Comparison of ENCODE assay signal across 21 cellular contexts in genomic region chr13:30192320-30193093, GRCh38.
DNase-seq lines count a peak whose midpoint lies in the region; TF ChIP-seq lines count a peak whose summit lies in the region.
"Had no signal": no experiment of that assay in that cellular context is flagged by ENCODE, and none has a peak within 500 bp of the region (broad histone marks: within the 10 kb centered on the region; RNA-seq: fewer than 3 reads in every experiment).

No MANE protein-coding gene starts in this region.

- 49 to 53% methylated on average over 10 of the region's 10 CpGs for WGBS in thyroid gland, 2 donors

- no peaks in the 10 kb centered on the region for H3K27me3 Mint-ChIP-seq in activated CD4-positive, alpha-beta T cell treated with anti-CD3 and anti-CD28 coated beads, Interleukin-2, amount 10 ng/mL, durations not matched to agents 7 days and 5 days
- H3K27me3 Mint-ChIP-seq: naive thymus-derived CD4-positive, alpha-beta T cell; stimulated activated naive CD8-positive, alpha-beta T cell treated with anti-CD3 and anti-CD28 coated beads, Interleukin-15, amount 100 ng/mL, for 72 hours had no signal

- H3K36me3 ChIP-seq in thyroid gland = no peaks in the 10 kb centered on the region
- H3K36me3 ChIP-seq: pancreas had no signal

- H3K9me3 ChIP-seq in thyroid gland = no peaks in the 10 kb centered on the region
- H3K9me3 ChIP-seq: A549, pancreas had no signal

- POLR2A ChIA-PET in activated CD4-positive, alpha-beta T cell treated with anti-CD3 and anti-CD28 coated beads, Interleukin-2, amount 10 ng/mL, durations not matched to agents 7 days and 5 days (lab: Charles Lee) = no interaction called here

- H3K27me3 ChIP-seq in thyroid gland = no peaks in the 10 kb centered on the region
- H3K27me3 ChIP-seq: pancreas had no signal

- H3K4me3 Mint-ChIP-seq in activated CD4-positive, alpha-beta T cell treated with anti-CD3 and anti-CD28 coated beads, Interleukin-2, amount 10 ng/mL, durations not matched to agents 7 days and 5 days = no peak overlapping the region
- H3K4me3 Mint-ChIP-seq: naive thymus-derived CD4-positive, alpha-beta T cell; stimulated activated naive CD8-positive, alpha-beta T cell treated with anti-CD3 and anti-CD28 coated beads, Interleukin-15, amount 100 ng/mL, for 72 hours had no signal

- H3K9me3 Mint-ChIP-seq in activated CD4-positive, alpha-beta T cell treated with anti-CD3 and anti-CD28 coated beads, Interleukin-2, amount 10 ng/mL, durations not matched to agents 7 days and 5 days = no peaks in the 10 kb centered on the region
- H3K9me3 Mint-ChIP-seq: activated naive CD4-positive, alpha-beta T cell treated with anti-CD3 and anti-CD28 coated beads, Interleukin-2, amount 50 U/mL, for 72 hours; naive thymus-derived CD4-positive, alpha-beta T cell; stimulated activated naive CD8-positive, alpha-beta T cell treated with anti-CD3 and anti-CD28 coated beads, Interleukin-15, amount 100 ng/mL, for 72 hours had no signal

- DNase-seq in NCI-H748 (lab: John Stamatoyannopoulos, UW; ENCODE audit: unreplicated experiment) = peak; percentile 44
- no peak for DNase-seq in NCI-H748 treated with DMSO at 0.1 percent for 48 hours (lab: John Stamatoyannopoulos, UW)
- peak; percentile 45 for DNase-seq in NCI-H146 (lab: John Stamatoyannopoulos, UW)
- DNase-seq in brain pericyte (ENCODE audit: low read depth, low spot score) = peak; percentile 11
- DNase-seq in thyroid gland = peak; percentile 47 to 64
- no peak for DNase-seq in activated CD4-positive, alpha-beta T cell treated with anti-CD3 and anti-CD28 coated beads for 48 hours
- no peak for DNase-seq in activated CD4-positive, alpha-beta T cell treated with anti-CD3 and anti-CD28 coated beads, Interleukin-2, amount 10 ng/mL, durations not matched to agents 7 days and 5 days
- no peak for DNase-seq in NCI-H1048 (lab: John Stamatoyannopoulos, UW)
- DNase-seq: activated CD4-positive, CD25-positive, alpha-beta regulatory T cell; foreskin melanocyte; hypothalamus; kidney; naive thymus-derived CD4-positive, alpha-beta T cell; NCI-H524 treated with DMSO at 0.1 percent for 48 hours; pancreas; PC-3; stimulated activated naive CD8-positive, alpha-beta T cell treated with anti-CD3 and anti-CD28 coated beads, Interleukin-15, amount 100 ng/mL, for 72 hours had no signal

- CTCF ChIA-PET in activated CD4-positive, alpha-beta T cell treated with anti-CD3 and anti-CD28 coated beads, Interleukin-2, amount 10 ng/mL, durations not matched to agents 7 days and 5 days (lab: Charles Lee) = interaction anchor here (0.6 kb wide), 1 partner anchor 358 kb away, joined by 5 read pairs; no protein-coding TSS in a partner anchor

- H3K4me1 ChIP-seq in thyroid gland = peaks cover 3 to 4% of the 10 kb centered on the region in 2 donors
- H3K4me1 ChIP-seq: A549, pancreas had no signal

- intact Hi-C loops in thyroid gland (cut with DNase I) = no loop called here

- no peaks in the 10 kb centered on the region for H3K36me3 Mint-ChIP-seq in activated CD4-positive, alpha-beta T cell treated with anti-CD3 and anti-CD28 coated beads, Interleukin-2, amount 10 ng/mL, durations not matched to agents 7 days and 5 days (ENCODE audit: low read depth)
- H3K36me3 Mint-ChIP-seq: activated naive CD4-positive, alpha-beta T cell treated with anti-CD3 and anti-CD28 coated beads, Interleukin-2, amount 50 U/mL, for 72 hours had no signal

- no peak for TF ChIP-seq CTCF in thyroid gland (IDR thresholded peaks at IDR 0.05)

- no peak for TF ChIP-seq POLR2A in thyroid gland (IDR thresholded peaks at IDR 0.05)

- H3K27ac ChIP-seq in thyroid gland = no peak overlapping the region
- H3K27ac ChIP-seq: A549, C4-2B, coronary artery, pancreas had no signal

- H3K27ac Mint-ChIP-seq in activated CD4-positive, alpha-beta T cell treated with anti-CD3 and anti-CD28 coated beads, Interleukin-2, amount 10 ng/mL, durations not matched to agents 7 days and 5 days = no peak overlapping the region
- H3K27ac Mint-ChIP-seq: stimulated activated naive CD8-positive, alpha-beta T cell treated with anti-CD3 and anti-CD28 coated beads, Interleukin-15, amount 100 ng/mL, for 72 hours had no signal

- H3K4me1 Mint-ChIP-seq in activated CD4-positive, alpha-beta T cell treated with anti-CD3 and anti-CD28 coated beads, Interleukin-2, amount 10 ng/mL, durations not matched to agents 7 days and 5 days = no peaks in the 10 kb centered on the region
- H3K4me1 Mint-ChIP-seq: naive thymus-derived CD4-positive, alpha-beta T cell; stimulated activated naive CD8-positive, alpha-beta T cell treated with anti-CD3 and anti-CD28 coated beads, Interleukin-15, amount 100 ng/mL, for 72 hours had no signal

- no peak overlapping the region for H3K4me3 ChIP-seq in thyroid gland (replicated peaks in 1 of 3)
- H3K4me3 ChIP-seq: A549, coronary artery, pancreas had no signal

Comparison
In these comparisons a context has a peak if more than half of its experiments do, and no peak if none do; other contexts are left out.
1. DNase-seq: peak in NCI-H748 (single experiment), NCI-H146 (single experiment), brain pericyte (single experiment) and thyroid gland (2 of 2); none in NCI-H748 treated with DMSO at 0.1 percent for 48 hours (single experiment), activated CD4-positive, alpha-beta T cell treated with anti-CD3 and anti-CD28 coated beads for 48 hours (single experiment), activated CD4-positive, alpha-beta T cell treated with anti-CD3 and anti-CD28 coated beads, Interleukin-2, amount 10 ng/mL, durations not matched to agents 7 days and 5 days (single experiment) and NCI-H1048 (single experiment).